8 cellular contexts compared by ENCODE assay signal in genomic region chr12:10613334-10614055, GRCh38. TPM values are rescaled to one million over a fixed set of nuclear protein-coding genes. Genes with fewer than 3 reads are reported as not detected.
DNase-seq lines count a peak whose midpoint lies in the region; ATAC-seq, FAIRE-seq and TF ChIP-seq lines count a peak whose summit lies in the region.

Gene MAGOHB (minus strand): TSS chr12:10613609. CDS start chr12:10613532, 77 bp downstream.

- H3K36me3 ChIP-seq in bronchial epithelial cell (ENCODE audit: control insufficient read depth, insufficient read depth, low read length) (peaks cover 4% of the 10 kb centered on the region), small intestine (ENCODE audit: control insufficient read depth in 2 of 2, insufficient read depth in 2 of 2, low read length in 2 of 2) (no peaks in the 10 kb centered on the region)

- H3K27ac ChIP-seq in small intestine (ENCODE audit: low read depth in 1 of 2, low read length in 1 of 2) = peak within 1 kb of the TSS; percentile 64 to 91

- peaks cover 2 to 4% of the 10 kb centered on the region in 2 donors for H3K4me1 ChIP-seq in small intestine (ENCODE audit: control insufficient read depth in 2 of 2, insufficient read depth in 1 of 2, low read depth in 1 of 2, low read length in 1 of 2)

- TF ChIP-seq CTCF in WI38 (IDR thresholded peaks at IDR 0.05; ENCODE audit: low read depth, low read length) (no peak), bronchial epithelial cell (IDR thresholded peaks at IDR 0.05; ENCODE audit: insufficient read depth, low read length, severe bottlenecking) (no peak)

- ATAC-seq in GM18907 (IDR thresholded peaks at IDR 0.05; ENCODE audit: unreplicated experiment) (peak; percentile 91), HG03159 (IDR thresholded peaks at IDR 0.05; ENCODE audit: unreplicated experiment) (peak; percentile 96)

- DNase-seq in ACHN (peak; percentile 100), NCI-H2227 treated with DMSO at 0.1 percent for 48 hours (lab: John Stamatoyannopoulos, UW) (peak; percentile 77), bronchial epithelial cell (ENCODE audit: low read depth) (peak; percentile 86), iPS-NIHi11 (ENCODE audit: low spot score) (peak; percentile 94), small intestine (peak; percentile 96)

- no peaks in the 10 kb centered on the region for H3K9me3 ChIP-seq in small intestine (ENCODE audit: control insufficient read depth, low read depth)

- 0% methylated on average over 46 of the region's 46 CpGs for WGBS in small intestine, 3 donors

- no peaks in the 10 kb centered on the region for H3K27me3 ChIP-seq in bronchial epithelial cell (ENCODE audit: control insufficient read depth, insufficient read depth, low read length)
- no peaks in the 10 kb centered on the region for H3K27me3 ChIP-seq in small intestine (ENCODE audit: control insufficient read depth in 2 of 2, insufficient read depth in 2 of 2, low read length in 2 of 2)

- FAIRE-seq in bronchial epithelial cell (lab: Jason Lieb, UNC) (no peak), small intestine (lab: Jason Lieb, UNC) (no peak)

- in situ Hi-C loops in ACHN (cut with HindIII; ENCODE audit: low pct_ligation_motif_present, low pct_unique_long_range_greater_than_20kb, low sequenced_read_pairs) = no loop called here

- H3K4me3 ChIP-seq in WI38 (ENCODE audit: low read depth, low read length) (peak within 1 kb of the TSS; percentile 95), bronchial epithelial cell (ENCODE audit: low read depth, low read length) (peak within 1 kb of the TSS; percentile 84), small intestine (ENCODE audit: low read depth in 1 of 2, low read length in 2 of 2) (peak within 1 kb of the TSS; percentile 55 to 65)

RNA-seq across cellular contexts. Expression of gene MAGOHB, which starts in this region (rescaled TPM):
- 14.0 and 14.5 TPM in 2 replicates for total RNA-seq in bronchial epithelial cell
- 10 to 100 TPM in 2 of 3 donors, 1 to 10 TPM in 1; 4.9 to 27.7 (median 17.4) TPM for polyA plus RNA-seq in small intestine

Comparison
In these comparisons a context has a peak if more than half of its experiments do, and no peak if none do; other contexts are left out.
1. Peak in every context shown above with its lines: DNase-seq, ATAC-seq, H3K4me3 ChIP-seq and H3K27ac ChIP-seq.